Comparison of ENCODE assay signal across 17 cellular contexts in the genomic region with DNA sequence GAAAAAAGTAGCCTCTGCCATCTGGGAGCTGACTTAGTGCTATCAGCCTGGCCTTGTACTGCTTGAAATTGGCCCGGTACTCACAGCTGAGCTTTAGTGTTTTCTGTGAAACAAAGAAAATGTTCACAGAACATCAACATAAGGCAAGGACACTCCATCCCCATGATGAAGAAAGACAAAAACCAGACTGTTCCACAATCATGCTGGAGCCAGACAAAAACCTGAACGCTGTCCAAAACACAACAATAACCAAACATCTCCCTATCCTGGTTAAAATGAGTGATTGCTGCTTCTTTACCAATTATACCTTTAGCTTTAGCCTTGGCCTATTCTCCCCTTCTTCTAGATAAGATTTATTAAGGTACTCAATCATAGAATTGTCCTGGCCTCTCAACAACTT.
"Had no signal": no experiment of that assay in that cellular context is flagged by ENCODE, and none has a peak within 500 bp of the region (broad histone marks: within the 10 kb centered on the region; RNA-seq: fewer than 3 reads in every experiment).

No MANE protein-coding gene starts in this region.

- H3K4me1 ChIP-seq: esophagus muscularis mucosa, gastrocnemius medialis, heart right ventricle, left lung, lower lobe of right lung had no signal

- H3K9me3 ChIP-seq: esophagus muscularis mucosa, gastrocnemius medialis, left lung, lower lobe of right lung had no signal

- H3K27ac ChIP-seq: coronary artery, dorsolateral prefrontal cortex, esophagus muscularis mucosa, gastrocnemius medialis, heart right ventricle, left lung, lower lobe of right lung had no signal

- H3K4me3 ChIP-seq: coronary artery, dorsolateral prefrontal cortex, esophagus muscularis mucosa, gastrocnemius medialis, heart right ventricle, left lung, lower lobe of right lung had no signal

- H3K36me3 ChIP-seq: esophagus muscularis mucosa, gastrocnemius medialis, heart right ventricle, left lung, lower lobe of right lung had no signal

- ATAC-seq: gastrocnemius medialis, heart right ventricle, left cardiac atrium, left lung, left ventricle myocardium superior, lower lobe of right lung had no signal

- H3K27me3 ChIP-seq: esophagus muscularis mucosa, gastrocnemius medialis, heart right ventricle, left lung had no signal

- DNase-seq: dermis blood vessel endothelial cell; dorsolateral prefrontal cortex; effector CD4-positive, alpha-beta T cell; effector memory CD4-positive, alpha-beta T cell; foreskin fibroblast; foreskin melanocyte; gastrocnemius medialis; heart right ventricle; hippocampal formation; left cardiac atrium; left lung; left ventricle myocardium superior; lower lobe of right lung; mesendoderm; midbrain had no signal
